In the genomic region with DNA sequence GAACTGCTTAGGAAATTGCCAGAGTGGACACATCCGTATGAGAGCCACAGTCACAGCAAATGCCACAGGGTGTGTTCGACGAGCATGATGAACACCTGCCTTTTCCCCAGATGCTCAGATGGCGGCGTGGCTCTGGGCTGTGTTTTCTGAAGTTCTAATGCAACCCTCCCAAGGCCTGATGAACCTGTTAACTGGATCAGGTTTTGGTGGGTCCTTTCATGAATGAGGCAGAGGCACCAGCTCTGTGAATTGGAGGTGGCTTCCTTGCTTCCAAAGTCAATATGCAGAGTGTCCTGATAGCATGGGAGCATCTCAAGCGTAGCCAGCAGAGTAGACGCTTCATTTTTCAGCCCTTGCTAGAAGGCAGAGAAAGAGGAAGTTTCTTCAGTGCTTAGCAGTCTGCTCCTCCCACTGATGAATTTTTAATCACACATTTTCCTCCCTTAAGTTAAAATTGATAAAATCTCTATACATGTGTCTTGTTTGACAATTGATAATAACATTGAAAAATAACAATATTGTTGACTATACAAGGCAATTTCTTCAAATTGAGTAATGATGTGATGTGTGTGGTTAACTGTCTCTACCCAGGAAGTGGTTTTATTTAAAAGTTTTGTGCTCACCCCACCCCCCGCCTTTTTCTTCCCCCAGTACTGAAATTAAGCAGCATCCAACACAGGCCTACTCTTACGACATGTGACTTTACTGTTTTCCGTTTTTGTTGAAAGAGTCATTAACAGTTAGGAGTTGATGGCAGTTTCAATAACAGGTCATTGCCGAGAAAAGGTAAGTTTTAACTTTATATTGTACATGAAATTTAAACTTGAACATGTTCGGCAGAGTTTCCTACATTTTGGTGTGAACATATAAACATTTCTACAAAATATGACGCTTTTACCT, we compare ENCODE assay signal across 8 cellular contexts. TPM values are rescaled to one million over a fixed set of nuclear protein-coding genes. Genes with fewer than 3 reads are reported as not detected.
DNase-seq lines count a peak whose midpoint lies in the region; ATAC-seq and TF ChIP-seq lines count a peak whose summit lies in the region.

A gene (plus strand): TSS at position 739 of the 900 bp plus-strand sequence.

- ATAC-seq in HG02571 (IDR thresholded peaks at IDR 0.05; ENCODE audit: unreplicated experiment), result peak; percentile 86
- peak; percentile 89 for ATAC-seq in stimulated activated naive CD8-positive, alpha-beta T cell treated with anti-CD3 and anti-CD28 coated beads, Interleukin-15, amount 100 ng/mL, for 72 hours

- H3K27ac Mint-ChIP-seq in stimulated activated naive CD8-positive, alpha-beta T cell treated with anti-CD3 and anti-CD28 coated beads, Interleukin-15, amount 100 ng/mL, for 72 hours, result peak within 1 kb of the TSS; percentile 99

- H3K27me3 Mint-ChIP-seq in stimulated activated naive CD8-positive, alpha-beta T cell treated with anti-CD3 and anti-CD28 coated beads, Interleukin-15, amount 100 ng/mL, for 72 hours, result no peaks in the 10 kb centered on the region

- H3K4me1 Mint-ChIP-seq in stimulated activated naive CD8-positive, alpha-beta T cell treated with anti-CD3 and anti-CD28 coated beads, Interleukin-15, amount 100 ng/mL, for 72 hours, result peaks cover 27% of the 10 kb centered on the region

- peak; percentile 91 to 96 for DNase-seq in NOMO-1 (lab: John Stamatoyannopoulos, UW; ENCODE audit: unreplicated experiment in 2 of 2)
- DNase-seq in activated T-cell treated with anti-CD3 and anti-CD28 coated beads for 4 hours, result peak; percentile 65
- peak; percentile 9 for DNase-seq in midbrain (lab: John Stamatoyannopoulos, UW)
- peak; percentile 67 to 80 for DNase-seq in stimulated activated naive CD8-positive, alpha-beta T cell treated with anti-CD3 and anti-CD28 coated beads, Interleukin-15, amount 100 ng/mL, for 72 hours
- no peak for DNase-seq in cerebellum (ENCODE audit: low spot score)
- DNase-seq in T1000 (lab: John Stamatoyannopoulos, UW), result no peak

- peak; percentile 53 for TF ChIP-seq POLR2A in GM15510 (IDR thresholded peaks at IDR 0.05; ENCODE audit: borderline replicate concordance, extremely low read depth, insufficient read length)

- H3K9me3 Mint-ChIP-seq in stimulated activated naive CD8-positive, alpha-beta T cell treated with anti-CD3 and anti-CD28 coated beads, Interleukin-15, amount 100 ng/mL, for 72 hours, result no peaks in the 10 kb centered on the region

- peak within 1 kb of the TSS; percentile 73 to 87 for H3K4me3 Mint-ChIP-seq in stimulated activated naive CD8-positive, alpha-beta T cell treated with anti-CD3 and anti-CD28 coated beads, Interleukin-15, amount 100 ng/mL, for 72 hours

RNA-seq across cellular contexts. Expression of the gene that starts here (rescaled TPM):
- 2.9 TPM for total RNA-seq in cerebellum

Comparison
In these comparisons a context has a peak if more than half of its experiments do, and no peak if none do; other contexts are left out.
1. DNase-seq: peak in NOMO-1 (2 of 2), activated T-cell treated with anti-CD3 and anti-CD28 coated beads for 4 hours (single experiment), midbrain (single experiment) and stimulated activated naive CD8-positive, alpha-beta T cell treated with anti-CD3 and anti-CD28 coated beads, Interleukin-15, amount 100 ng/mL, for 72 hours (2 of 2); none in cerebellum (single experiment) and T1000 (single experiment).